ENCODE assay signal across 1 cellular context in the genomic region with DNA sequence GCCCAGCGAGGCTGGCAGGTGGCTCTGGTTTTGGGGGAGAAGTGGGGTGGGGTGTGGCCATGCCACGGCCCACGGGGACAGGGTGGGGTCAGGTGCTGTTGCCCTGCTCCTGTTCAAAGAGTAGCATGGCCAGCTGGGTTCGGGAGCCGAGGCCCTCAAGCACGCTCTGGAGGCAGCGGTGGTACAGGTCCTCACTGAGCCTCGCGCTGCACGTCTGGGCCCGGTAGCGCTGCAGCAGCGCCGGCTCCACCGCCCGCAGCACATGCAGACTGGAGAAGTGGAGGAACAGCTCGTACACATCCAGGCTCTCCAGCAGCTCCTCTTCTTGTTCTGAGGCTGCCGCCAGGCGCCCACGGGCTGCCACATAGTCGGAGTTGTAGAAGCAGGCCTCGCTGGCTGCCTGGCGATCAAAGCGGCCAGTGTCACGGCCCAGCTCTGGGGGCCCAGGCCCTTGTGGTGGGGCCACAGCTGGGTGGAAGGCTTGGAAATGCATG.
TF ChIP-seq lines count a peak whose summit lies in the region.

No MANE protein-coding gene starts in this region.

TF ChIP-seq in IMR-90, 13 proteins besides CTCF, POLR2A, EP300 and RAD21:
- no peak for TF ChIP-seq CHD1 (IDR thresholded peaks at IDR 0.05; ENCODE audit: low read depth, low read length)
- no peak for TF ChIP-seq RCOR1 (IDR thresholded peaks at IDR 0.05; ENCODE audit: insufficient replicate concordance, low read length)
- TF ChIP-seq FOS (IDR thresholded peaks at IDR 0.05; ENCODE audit: low read depth, low read length) = no peak
- TF ChIP-seq RFX5 (IDR thresholded peaks at IDR 0.05; ENCODE audit: low read depth, low read length) = no peak
- TF ChIP-seq, protein P1, sequence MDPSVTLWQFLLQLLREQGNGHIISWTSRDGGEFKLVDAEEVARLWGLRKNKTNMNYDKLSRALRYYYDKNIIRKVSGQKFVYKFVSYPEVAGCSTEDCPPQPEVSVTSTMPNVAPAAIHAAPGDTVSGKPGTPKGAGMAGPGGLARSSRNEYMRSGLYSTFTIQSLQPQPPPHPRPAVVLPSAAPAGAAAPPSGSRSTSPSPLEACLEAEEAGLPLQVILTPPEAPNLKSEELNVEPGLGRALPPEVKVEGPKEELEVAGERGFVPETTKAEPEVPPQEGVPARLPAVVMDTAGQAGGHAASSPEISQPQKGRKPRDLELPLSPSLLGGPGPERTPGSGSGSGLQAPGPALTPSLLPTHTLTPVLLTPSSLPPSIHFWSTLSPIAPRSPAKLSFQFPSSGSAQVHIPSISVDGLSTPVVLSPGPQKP (IDR thresholded peaks at IDR 0.05; ENCODE audit: borderline replicate concordance, low read depth, low read length) = no peak
- TF ChIP-seq, protein P2, sequence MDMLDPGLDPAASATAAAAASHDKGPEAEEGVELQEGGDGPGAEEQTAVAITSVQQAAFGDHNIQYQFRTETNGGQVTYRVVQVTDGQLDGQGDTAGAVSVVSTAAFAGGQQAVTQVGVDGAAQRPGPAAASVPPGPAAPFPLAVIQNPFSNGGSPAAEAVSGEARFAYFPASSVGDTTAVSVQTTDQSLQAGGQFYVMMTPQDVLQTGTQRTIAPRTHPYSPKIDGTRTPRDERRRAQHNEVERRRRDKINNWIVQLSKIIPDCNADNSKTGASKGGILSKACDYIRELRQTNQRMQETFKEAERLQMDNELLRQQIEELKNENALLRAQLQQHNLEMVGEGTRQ (IDR thresholded peaks at IDR 0.05; ENCODE audit: low read depth, low read length) = no peak
- TF ChIP-seq MXI1 (IDR thresholded peaks at IDR 0.05; ENCODE audit: borderline replicate concordance, low read depth, low read length) = no peak
- TF ChIP-seq NFE2L2 (IDR thresholded peaks at IDR 0.05; ENCODE audit: low read depth, low read length) = no peak
- TF ChIP-seq BHLHE40 (IDR thresholded peaks at IDR 0.05; ENCODE audit: low read depth, low read length) = no peak
- no peak for TF ChIP-seq MAFK (IDR thresholded peaks at IDR 0.05; ENCODE audit: low read depth, low read length)
- TF ChIP-seq CEBPB (IDR thresholded peaks at IDR 0.05; ENCODE audit: low read depth, low read length) = no peak
- TF ChIP-seq MAZ (IDR thresholded peaks at IDR 0.05; ENCODE audit: borderline replicate concordance, low read depth, low read length) = no peak
- TF ChIP-seq SMC3 (IDR thresholded peaks at IDR 0.05; ENCODE audit: low read depth, low read length) = no peak
